ENCODE assay signal across 24 cellular contexts in the genomic region with DNA sequence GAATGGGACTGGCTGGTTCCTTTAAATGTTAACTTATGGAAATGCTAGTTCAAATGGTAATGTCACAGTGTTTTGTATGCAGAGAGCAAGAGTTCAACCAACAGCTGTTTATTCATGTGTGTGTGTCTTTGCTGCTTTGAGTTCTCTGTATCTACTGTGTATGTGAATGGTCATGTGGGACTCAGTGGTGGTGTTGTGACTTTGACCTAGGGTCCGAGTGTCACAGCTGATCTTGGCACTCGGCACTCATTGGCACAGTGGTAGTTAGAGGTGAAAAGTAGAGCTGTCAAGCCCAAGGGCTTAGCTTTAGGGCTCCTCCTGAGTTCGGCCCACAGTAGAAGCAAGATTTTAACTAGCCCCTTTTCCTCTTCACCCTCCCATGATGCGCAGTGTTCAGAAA.
"Had no signal": no experiment of that assay in that cellular context is flagged by ENCODE, and none has a peak within 500 bp of the region (broad histone marks: within the 10 kb centered on the region; RNA-seq: fewer than 3 reads in every experiment).

No MANE protein-coding gene starts in this region.

- H3K9me3 Mint-ChIP-seq: central memory CD8-positive, alpha-beta T cell; natural killer cell treated with Interleukin-12 subunit alpha and Interleukin-12 subunit beta and Interleukin-15 and Interleukin-18, amount 100 ng/mL, for 72 hours had no signal

- H3K4me1 ChIP-seq: neural progenitor cell, suprapubic skin, thyroid gland had no signal

- H3K36me3 ChIP-seq: neural progenitor cell, pancreas, prostate gland, thyroid gland had no signal

- H3K36me3 Mint-ChIP-seq: natural killer cell treated with Interleukin-12 subunit alpha and Interleukin-12 subunit beta and Interleukin-15 and Interleukin-18, amount 100 ng/mL, for 72 hours had no signal

- H3K4me3 Mint-ChIP-seq: central memory CD8-positive, alpha-beta T cell; natural killer cell treated with Interleukin-12 subunit alpha and Interleukin-12 subunit beta and Interleukin-15 and Interleukin-18, amount 100 ng/mL, for 72 hours; neural progenitor cell had no signal

- H3K4me2 ChIP-seq: neural progenitor cell had no signal

- H3K27me3 ChIP-seq: esophagus squamous epithelium, neural progenitor cell, pancreas, suprapubic skin, thyroid gland, upper lobe of right lung, vagina had no signal

- H3K27ac Mint-ChIP-seq: natural killer cell treated with Interleukin-12 subunit alpha and Interleukin-12 subunit beta and Interleukin-15 and Interleukin-18, amount 100 ng/mL, for 72 hours; neural progenitor cell had no signal

- H3K4me1 Mint-ChIP-seq: central memory CD8-positive, alpha-beta T cell had no signal

- H3K9ac ChIP-seq: neural progenitor cell had no signal

- ATAC-seq: left cardiac atrium; mucosa of descending colon; natural killer cell treated with Interleukin-12 subunit alpha and Interleukin-12 subunit beta and Interleukin-15 and Interleukin-18, amount 100 ng/mL, for 72 hours; pancreas; sciatic nerve; upper lobe of right lung had no signal

- H3K9me3 ChIP-seq: pancreas, prostate gland, suprapubic skin, thyroid gland, vagina had no signal

- DNase-seq: cortex of kidney; effector memory CD4-positive, alpha-beta T cell; esophagus squamous epithelium; foreskin fibroblast; kidney; left cardiac atrium; mucosa of descending colon; nucleus accumbens; pancreas; retina; stimulated activated CD4-positive, alpha-beta T cell treated with anti-CD3 and anti-CD28 coated beads, Interleukin-2, amount 100 ng/mL, for 24 hours; stimulated activated CD4-positive, alpha-beta T cell treated with anti-CD3 and anti-CD28 coated beads, Interleukin-4, amount 100 ng/mL, for 4 hours; stimulated activated naive CD4-positive, alpha-beta T cell; thyroid gland; upper lobe of right lung had no signal

- H3K4me3 ChIP-seq: esophagus squamous epithelium, mucosa of descending colon, neural progenitor cell, pancreas, prostate gland, skin epidermis, suprapubic skin, thyroid gland, upper lobe of right lung, vagina had no signal

- H2AFZ ChIP-seq: neural progenitor cell had no signal

- H3K27ac ChIP-seq: epithelial cell of prostate, neural progenitor cell, pancreas, prostate gland, skin epidermis, suprapubic skin, thyroid gland, upper lobe of right lung, vagina had no signal
